Comparison of ENCODE assay signal across 1 cellular context in the genomic region with DNA sequence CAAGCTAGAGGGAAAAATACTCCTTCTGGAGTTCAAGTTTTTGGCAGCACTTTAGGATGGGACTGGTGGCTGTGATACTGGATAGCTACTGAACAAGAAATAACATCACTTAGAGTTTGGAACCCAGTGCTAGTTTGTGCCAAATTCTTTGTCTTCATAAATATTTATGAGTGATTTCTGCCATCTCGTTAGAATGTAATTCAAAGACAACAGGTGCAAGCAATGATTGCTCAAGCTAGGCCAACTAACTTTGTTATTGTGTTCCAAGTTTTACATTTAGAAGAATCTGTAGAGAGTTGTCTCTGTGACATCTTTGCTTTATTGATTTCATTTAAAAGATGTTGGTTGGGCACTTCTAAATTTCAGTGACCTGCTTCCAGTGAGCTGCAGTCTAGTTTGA.
TF ChIP-seq lines count a peak whose summit lies in the region.

No MANE protein-coding gene starts in this region.

TF ChIP-seq in WTC11, 78 proteins besides CTCF, POLR2A, EP300 and RAD21:
- TF ChIP-seq SMAD3 (CRISPR knock-in tag; IDR thresholded peaks at IDR 0.05; ENCODE audit: borderline replicate concordance) = no peak
- TF ChIP-seq GRHL2 (CRISPR knock-in tag; IDR thresholded peaks at IDR 0.05; ENCODE audit: insufficient replicate concordance, severe bottlenecking) = no peak
- no peak for TF ChIP-seq RELA (CRISPR knock-in tag; IDR thresholded peaks at IDR 0.05; ENCODE audit: borderline replicate concordance)
- TF ChIP-seq NFATC4 (CRISPR knock-in tag; IDR thresholded peaks at IDR 0.05) = no peak
